In genomic region chr13:60604058-60604457, GRCh38 we compare ENCODE assay signal across 22 cellular contexts.
A peak's percentile ranks its signal among the peaks of the same experiment; 100 is the strongest.
DNase-seq lines count a peak whose midpoint lies in the region; ATAC-seq, FAIRE-seq and TF ChIP-seq lines count a peak whose summit lies in the region.
"Had no signal": no experiment of that assay in that cellular context is flagged by ENCODE, and none has a peak within 500 bp of the region (broad histone marks: within the 10 kb centered on the region; RNA-seq: fewer than 3 reads in every experiment).

No MANE protein-coding gene starts in this region.

- H3K9me3 ChIP-seq in HepG2 (ENCODE audit: low read length) (no peaks in the 10 kb centered on the region), right lobe of liver (no peaks in the 10 kb centered on the region), K562 (replicated peaks; ENCODE audit: control insufficient read depth, insufficient read depth, low read depth, low read length) (no peaks in the 10 kb centered on the region)
- H3K9me3 ChIP-seq: A549; BLaER1 treated with 17β-estradiol and CSF1 and Interleukin-3, amounts not matched to agents 10 nM and 100 nM; Caco-2 had no signal

- ATAC-seq in HepG2 (no peak), right lobe of liver (no peak), K562 (no peak)
- ATAC-seq: A549; CD8-positive, alpha-beta T cell had no signal

- H3K4me1 ChIP-seq in HepG2 (ENCODE audit: insufficient read depth, low read length) (no peaks in the 10 kb centered on the region), right lobe of liver (no peaks in the 10 kb centered on the region), K562 (replicated peaks in 1 of 2; ENCODE audit: control insufficient read depth in 2 of 2, insufficient read depth in 2 of 2, low read length in 2 of 2) (no peaks in the 10 kb centered on the region)
- H3K4me1 ChIP-seq: A549; BLaER1 treated with 17β-estradiol and CSF1 and Interleukin-3, amounts not matched to agents 10 nM and 100 nM; Caco-2 had no signal

- TF ChIP-seq EP300 in HepG2 (IDR thresholded peaks at IDR 0.05; ENCODE audit: low read depth in 2 of 2, low read length in 2 of 2) = no peak
- no peak for TF ChIP-seq EP300 in HepG2 (CRISPR knock-in tag; IDR thresholded peaks at IDR 0.05; ENCODE audit: borderline replicate concordance)
- no peak for TF ChIP-seq EP300 in K562 (IDR thresholded peaks at IDR 0.05; ENCODE audit: low read length)

- FAIRE-seq in HepG2 (lab: Jason Lieb, UNC) = no peak
- no peak for FAIRE-seq in K562 (lab: Jason Lieb, UNC)
- FAIRE-seq: A549, D721Med, GM12878, GM12892, GM18507 had no signal

- H3K27me3 ChIP-seq in HepG2 (ENCODE audit: control insufficient read depth in 1 of 2, insufficient read depth in 2 of 2, low read length in 2 of 2) = no peaks in the 10 kb centered on the region; a peak in 1 of 5 replicates
- H3K27me3 ChIP-seq in right lobe of liver = no peaks in the 10 kb centered on the region
- no peaks in the 10 kb centered on the region for H3K27me3 ChIP-seq in K562 (ENCODE audit: control insufficient read depth in 2 of 2, insufficient read depth in 2 of 2, low read length in 2 of 2)
- H3K27me3 ChIP-seq: BLaER1 treated with 17β-estradiol and CSF1 and Interleukin-3, amounts not matched to agents 10 nM and 100 nM had no signal

- no peak overlapping the region for H3K27ac ChIP-seq in HepG2 (ENCODE audit: extremely low read length, insufficient read depth, low read length)
- H3K27ac ChIP-seq in right lobe of liver = no peak overlapping the region
- no peak overlapping the region for H3K27ac ChIP-seq in K562 (ENCODE audit: extremely low read depth, low read depth, low read length)
- H3K27ac ChIP-seq: 22Rv1; A549; BLaER1 treated with 17β-estradiol and CSF1 and Interleukin-3, amounts not matched to agents 10 nM and 100 nM; C4-2B had no signal

- CTCF ChIA-PET in HepG2 (lab: Yijun Ruan, JAX; ENCODE audit: low intra/inter-chr PET ratio, low total read pairs) (no interaction called here), K562 (lab: Yijun Ruan, JAX; ENCODE audit: low intra/inter-chr PET ratio) (no interaction called here)

- H3K9ac ChIP-seq in HepG2 (ENCODE audit: insufficient read depth, low read depth, low read length) (no peak overlapping the region), K562 (ENCODE audit: insufficient read depth in 1 of 2, low read depth in 2 of 2, low read length in 2 of 2) (no peak overlapping the region)
- H3K9ac ChIP-seq: BLaER1 treated with 17β-estradiol and CSF1 and Interleukin-3, amounts not matched to agents 10 nM and 100 nM had no signal

- no peak overlapping the region for H3K4me3 ChIP-seq in HepG2 (replicated peaks in 1 of 3; ENCODE audit: insufficient read depth in 1 of 3, low read depth in 2 of 3, low read length in 3 of 3)
- no peak overlapping the region for H3K4me3 ChIP-seq in right lobe of liver
- H3K4me3 ChIP-seq in K562 = no peak overlapping the region
- H3K4me3 ChIP-seq: A549; BLaER1 treated with 17β-estradiol and CSF1 and Interleukin-3, amounts not matched to agents 10 nM and 100 nM; GM12878 had no signal

- H3K9me1 ChIP-seq in K562 (ENCODE audit: control insufficient read depth, insufficient read depth, low read length) = no peaks in the 10 kb centered on the region

- TF ChIP-seq CTCF in HepG2 (CRISPR knock-in tag; IDR thresholded peaks at IDR 0.05) (no peak), right lobe of liver (IDR thresholded peaks at IDR 0.05) (no peak), K562 (IDR thresholded peaks at IDR 0.05 in 2 of 3, conservative IDR thresholded peaks at IDR 0.05 in 1 of 3; ENCODE audit: insufficient read depth in 2 of 3, low read depth in 1 of 3, low read length in 3 of 3) (no peak)

- POLR2A ChIA-PET in HepG2 (lab: Yijun Ruan, JAX) (no interaction called here), K562 (lab: Yijun Ruan, JAX) (no interaction called here)

- 12% methylated on average over 3 of the region's 6 CpGs for WGBS in HepG2 (ENCODE audit: low lambda C conversion rate)
- 60% methylated on average over 6 of the region's 6 CpGs for WGBS in right lobe of liver (ENCODE audit: insufficient coverage, low coverage, low lambda C conversion rate, missing lambda C conversion rate)
- 0% methylated on average over 3 of the region's 6 CpGs for WGBS in K562 (ENCODE audit: insufficient coverage, low coverage, missing lambda C conversion rate)

- TF ChIP-seq POLR2A in HepG2 (IDR thresholded peaks at IDR 0.05; ENCODE audit: insufficient read depth in 1 of 2, low read depth in 2 of 2, low read length in 2 of 2) (no peak), right lobe of liver (IDR thresholded peaks at IDR 0.05) (no peak), K562 (conservative IDR thresholded peaks at IDR 0.05) (no peak)

- in situ Hi-C loops in HepG2 (cut with HindIII; ENCODE audit: extremely low pct_ligation_motif_present, low pct_unique_long_range_greater_than_20kb) (no loop called here), K562 (cut with MboI) (no loop called here)

- H3K79me2 ChIP-seq in HepG2 (ENCODE audit: insufficient read depth, low read length) = no peaks in the 10 kb centered on the region
- no peaks in the 10 kb centered on the region for H3K79me2 ChIP-seq in K562 (ENCODE audit: control insufficient read depth, insufficient read depth, low read length)

- intact Hi-C loops in HepG2 (cut with micrococcal nuclease; ENCODE audit: unreplicated experiment) = no loop called here
- intact Hi-C loops in right lobe of liver (cut with DNase I) = no loop called here
- intact Hi-C loops in K562 (cut with micrococcal nuclease) = no loop called here

- DNase-seq in HepG2 (ENCODE audit: low spot score) (no peak), right lobe of liver (no peak), K562 (ENCODE audit: extremely low read depth in 1 of 4, low spot score in 3 of 4) (no peak), NCI-H2081 (lab: John Stamatoyannopoulos, UW) (no peak), DMS53 treated with DMSO at 0.1 percent for 48 hours (lab: John Stamatoyannopoulos, UW; ENCODE audit: unreplicated experiment) (no peak)
- DNase-seq: AML-193; Caco-2; Calu3; CD4-positive, alpha-beta T cell; CD8-positive, alpha-beta T cell; DMS79; DND-41; EL; GDM1 had no signal

- TF ChIP-seq RAD21 in HepG2 (CRISPR knock-in tag; IDR thresholded peaks at IDR 0.05) (no peak), K562 (CRISPR knock-in tag; conservative IDR thresholded peaks at IDR 0.05 in 1 of 2, IDR thresholded peaks at IDR 0.05 in 1 of 2) (no peak)

- no peak overlapping the region for H2AFZ ChIP-seq in HepG2 (ENCODE audit: low read length)
- H2AFZ ChIP-seq in K562 (ENCODE audit: low read depth, low read length) = no peak overlapping the region

- no peaks in the 10 kb centered on the region for H3K36me3 ChIP-seq in HepG2 (replicated peaks in 1 of 2; ENCODE audit: control insufficient read depth in 1 of 2, insufficient read depth in 2 of 2, low read length in 2 of 2)
- no peaks in the 10 kb centered on the region for H3K36me3 ChIP-seq in right lobe of liver
- H3K36me3 ChIP-seq in K562 (ENCODE audit: control insufficient read depth, insufficient read depth, low read length) = no peaks in the 10 kb centered on the region
- H3K36me3 ChIP-seq: BLaER1 treated with 17β-estradiol and CSF1 and Interleukin-3, amounts not matched to agents 10 nM and 100 nM had no signal

- no peaks in the 10 kb centered on the region for H4K20me1 ChIP-seq in HepG2 (ENCODE audit: insufficient read depth, low read length)
- no peaks in the 10 kb centered on the region for H4K20me1 ChIP-seq in K562 (replicated peaks; ENCODE audit: control insufficient read depth, insufficient read depth, low read length)
- H4K20me1 ChIP-seq: BLaER1 treated with 17β-estradiol and CSF1 and Interleukin-3, amounts not matched to agents 10 nM and 100 nM had no signal

- H3K4me2 ChIP-seq in HepG2 (ENCODE audit: low read depth, low read length) (no peak overlapping the region), K562 (ENCODE audit: insufficient read depth, low read length) (no peak overlapping the region)
- H3K4me2 ChIP-seq: A549; BLaER1 treated with 17β-estradiol and CSF1 and Interleukin-3, amounts not matched to agents 10 nM and 100 nM had no signal

- BruUV-seq in HepG2 (replicated peaks; lab: Mats Ljungman, UMichigan) (no TSS peak), K562 (replicated peaks; lab: Mats Ljungman, UMichigan) (no TSS peak)

TF ChIP-seq in HepG2, 621 proteins besides CTCF, POLR2A, EP300 and RAD21:
- TF ChIP-seq, protein P1, sequence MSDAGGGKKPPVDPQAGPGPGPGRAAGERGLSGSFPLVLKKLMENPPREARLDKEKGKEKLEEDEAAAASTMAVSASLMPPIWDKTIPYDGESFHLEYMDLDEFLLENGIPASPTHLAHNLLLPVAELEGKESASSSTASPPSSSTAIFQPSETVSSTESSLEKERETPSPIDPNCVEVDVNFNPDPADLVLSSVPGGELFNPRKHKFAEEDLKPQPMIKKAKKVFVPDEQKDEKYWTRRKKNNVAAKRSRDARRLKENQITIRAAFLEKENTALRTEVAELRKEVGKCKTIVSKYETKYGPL (CRISPR knock-in tag; IDR thresholded peaks at IDR 0.05) = no peak
- TF ChIP-seq CEBPB (IDR thresholded peaks at IDR 0.05; ENCODE audit: borderline replicate concordance, low read depth, low read length) (peak; percentile 83), ZNF746 (CRISPR knock-in tag; IDR thresholded peaks at IDR 0.05) (no peak)

TF ChIP-seq in K562, 482 proteins besides CTCF, POLR2A, EP300 and RAD21 (continues in another document):
- TF ChIP-seq WHSC1 (IDR thresholded peaks at IDR 0.05; ENCODE audit: low read length) = no peak
- TF ChIP-seq ZNF449 (CRISPR knock-in tag; IDR thresholded peaks at IDR 0.05) = no peak
- no peak for TF ChIP-seq THRA (IDR thresholded peaks at IDR 0.05)
- no peak for TF ChIP-seq GATAD2B (IDR thresholded peaks at IDR 0.05; ENCODE audit: borderline replicate concordance)

Comparison
In these comparisons a context has a peak if more than half of its experiments do, and no peak if none do; other contexts are left out.
1. Of the 241 proteins assayed by ChIP-seq in both HepG2 and K562: peak only in HepG2: none; only in K562: CEBPG; in both: CEBPB; in neither: 239.